In genomic region chr4:105666693-105667092, GRCh38 we compare ENCODE assay signal across 8 cellular contexts. TPM values are rescaled to one million over a fixed set of nuclear protein-coding genes. Genes with fewer than 3 reads are reported as not detected.
DNase-seq lines count a peak whose midpoint lies in the region; ATAC-seq and TF ChIP-seq lines count a peak whose summit lies in the region.

No MANE protein-coding gene starts in this region.

- intact Hi-C loops in upper lobe of right lung (cut with DNase I) = no loop called here

- H3K4me1 ChIP-seq in fibroblast of lung (ENCODE audit: control insufficient read depth, extremely low read depth, insufficient read depth, low read length) (no peaks in the 10 kb centered on the region), upper lobe of right lung (no peaks in the 10 kb centered on the region)

- H3K27me3 Mint-ChIP-seq in activated CD8-positive, alpha-beta memory T cell treated with anti-CD3 and anti-CD28 coated beads, Interleukin-2, amount 10 ng/mL, durations not matched to agents 7 days and 5 days = peaks cover 19% of the 10 kb centered on the region

- no peaks in the 10 kb centered on the region for H3K79me2 ChIP-seq in fibroblast of lung (ENCODE audit: control insufficient read depth, insufficient read depth, low read length)

- no peaks in the 10 kb centered on the region for H4K20me1 ChIP-seq in fibroblast of lung (ENCODE audit: control insufficient read depth, extremely low read depth, insufficient read depth, low read length)

- no peaks in the 10 kb centered on the region for H3K36me3 ChIP-seq in fibroblast of lung (ENCODE audit: control insufficient read depth, insufficient read depth, low read length)
- no peaks in the 10 kb centered on the region for H3K36me3 ChIP-seq in upper lobe of right lung

- H3K9ac ChIP-seq in fibroblast of lung (ENCODE audit: insufficient read depth, low read length) = no peak overlapping the region

- H3K4me2 ChIP-seq in fibroblast of lung (ENCODE audit: extremely low read depth, insufficient read depth, low read length) = no peak overlapping the region

- H3K4me3 ChIP-seq in fibroblast of lung (replicated peaks in 1 of 4; ENCODE audit: control extremely low read depth in 1 of 4, insufficient read depth in 1 of 4, low read depth in 3 of 4, low read length in 4 of 4) = no peak overlapping the region
- H3K4me3 ChIP-seq in upper lobe of right lung = no peak overlapping the region

- no peaks in the 10 kb centered on the region for H3K36me3 Mint-ChIP-seq in activated CD8-positive, alpha-beta memory T cell treated with anti-CD3 and anti-CD28 coated beads, Interleukin-2, amount 10 ng/mL, durations not matched to agents 7 days and 5 days

- TF ChIP-seq CTCF in fibroblast of lung (conservative IDR thresholded peaks at IDR 0.05 in 1 of 2, IDR thresholded peaks at IDR 0.05 in 1 of 2; ENCODE audit: low read depth in 1 of 2, low read length in 2 of 2) = peak; percentile 28 to 36
- peak; percentile 36 for TF ChIP-seq CTCF in upper lobe of right lung (IDR thresholded peaks at IDR 0.05)

- H3K27me3 ChIP-seq in fibroblast of lung (ENCODE audit: control insufficient read depth, insufficient read depth, low read length) (no peaks in the 10 kb centered on the region), upper lobe of right lung (no peaks in the 10 kb centered on the region)

- H2AFZ ChIP-seq in fibroblast of lung (ENCODE audit: low read length) = no peak overlapping the region

- no peaks in the 10 kb centered on the region for H3K9me3 Mint-ChIP-seq in activated CD8-positive, alpha-beta memory T cell treated with anti-CD3 and anti-CD28 coated beads, Interleukin-2, amount 10 ng/mL, durations not matched to agents 7 days and 5 days (ENCODE audit: low read depth)

- no peak overlapping the region for H3K27ac ChIP-seq in fibroblast of lung (ENCODE audit: insufficient read depth, low read length)
- H3K27ac ChIP-seq in upper lobe of right lung = no peak overlapping the region

- no peak overlapping the region for H3K4me3 Mint-ChIP-seq in activated CD8-positive, alpha-beta memory T cell treated with anti-CD3 and anti-CD28 coated beads, Interleukin-2, amount 10 ng/mL, durations not matched to agents 7 days and 5 days

- no peak overlapping the region for H3K27ac Mint-ChIP-seq in activated CD8-positive, alpha-beta memory T cell treated with anti-CD3 and anti-CD28 coated beads, Interleukin-2, amount 10 ng/mL, durations not matched to agents 7 days and 5 days

- CTCF ChIA-PET in activated CD8-positive, alpha-beta memory T cell treated with anti-CD3 and anti-CD28 coated beads, Interleukin-2, amount 10 ng/mL, durations not matched to agents 7 days and 5 days (lab: Charles Lee) = interaction anchor here (1.6 kb wide), 1 partner anchor 193 kb away, joined by 4 read pairs; the partner anchor contains the start of gene PPA2

- DNase-seq in SKM-1 treated with dmso at 0.1 percent for 144 hours (lab: John Stamatoyannopoulos, UW; ENCODE audit: unreplicated experiment) (peak; percentile 3), SKM-1 (lab: John Stamatoyannopoulos, UW; ENCODE audit: unreplicated experiment) (no peak), NCI-H526 (lab: John Stamatoyannopoulos, UW) (peak; percentile 17 to 46), fibroblast of lung (ENCODE audit: low read depth in 2 of 2) (peak; percentile 26 to 78), upper lobe of right lung (no peak), NCI-H128 (lab: John Stamatoyannopoulos, UW; ENCODE audit: unreplicated experiment) (no peak)
- DNase-seq in activated CD8-positive, alpha-beta memory T cell treated with anti-CD3 and anti-CD28 coated beads, Interleukin-2, amount 10 ng/mL, durations not matched to agents 7 days and 5 days = no peak

- no peaks in the 10 kb centered on the region for H3K9me3 ChIP-seq in fibroblast of lung (ENCODE audit: control insufficient read depth, insufficient read depth, low read depth, low read length)
- H3K9me3 ChIP-seq in upper lobe of right lung = no peaks in the 10 kb centered on the region

- peaks cover 2% of the 10 kb centered on the region for H3K4me1 Mint-ChIP-seq in activated CD8-positive, alpha-beta memory T cell treated with anti-CD3 and anti-CD28 coated beads, Interleukin-2, amount 10 ng/mL, durations not matched to agents 7 days and 5 days

- ATAC-seq in upper lobe of right lung = peak; percentile 87
- ATAC-seq in activated CD8-positive, alpha-beta memory T cell treated with anti-CD3 and anti-CD28 coated beads, Interleukin-2, amount 10 ng/mL, durations not matched to agents 7 days and 5 days = no peak
- ATAC-seq in HG03135 (IDR thresholded peaks at IDR 0.05; ENCODE audit: unreplicated experiment) = no peak

RNA-seq across cellular contexts. Expression of gene INTS12, which starts 41.8 kb away (rescaled TPM):
- 19.0 and 24.9 TPM in 2 replicates for total RNA-seq in fibroblast of lung
- polyA plus RNA-seq in fibroblast of lung = 36.0 and 37.7 TPM in 2 replicates
- 20.3 and 22.6 TPM in 2 replicates for polyA plus RNA-seq in fibroblast of lung (2012)
- 15.3 and 35.7 TPM in 2 replicates for polyA minus RNA-seq in fibroblast of lung (ENCODE audit: low replicate concordance)
- total RNA-seq in upper lobe of right lung = 20.2 TPM
- 10 to 100 TPM; 20.3 to 20.4 TPM for total RNA-seq in activated CD8-positive, alpha-beta memory T cell treated with anti-CD3 and anti-CD28 coated beads, Interleukin-2, amount 10 ng/mL, durations not matched to agents 7 days and 5 days

RNA-seq across cellular contexts. Expression of gene GSTCD, which starts 41.9 kb away (rescaled TPM):
- total RNA-seq in fibroblast of lung (10.8 and 10.9 TPM in 2 replicates), upper lobe of right lung (10.2 TPM)
- polyA plus RNA-seq in fibroblast of lung = 8.5 and 12.4 TPM in 2 replicates
- polyA plus RNA-seq in fibroblast of lung (2012) = 3.5 and 4.9 TPM in 2 replicates
- polyA minus RNA-seq in fibroblast of lung (ENCODE audit: low replicate concordance) = 0.71 and 1.1 TPM in 2 replicates
- 10 to 100 TPM; 14.0 to 14.1 TPM for total RNA-seq in activated CD8-positive, alpha-beta memory T cell treated with anti-CD3 and anti-CD28 coated beads, Interleukin-2, amount 10 ng/mL, durations not matched to agents 7 days and 5 days

Comparison
In these comparisons a context has a peak if more than half of its experiments do, and no peak if none do; other contexts are left out.
1. DNase-seq: peak in SKM-1 treated with dmso at 0.1 percent for 144 hours (single experiment), NCI-H526 (2 of 2) and fibroblast of lung (2 of 2); none in SKM-1 (single experiment), upper lobe of right lung (single experiment), NCI-H128 (single experiment) and activated CD8-positive, alpha-beta memory T cell treated with anti-CD3 and anti-CD28 coated beads, Interleukin-2, amount 10 ng/mL, durations not matched to agents 7 days and 5 days (single experiment).